Comparison of ENCODE assay signal across 27 cellular contexts in genomic region chr6:64299176-64299575, GRCh38.
"Had no signal": no experiment of that assay in that cellular context is flagged by ENCODE, and none has a peak within 500 bp of the region (broad histone marks: within the 10 kb centered on the region; RNA-seq: fewer than 3 reads in every experiment).

No MANE protein-coding gene starts in this region.

- DNase-seq: islet precursor cell; left ventricle myocardium inferior; mesendoderm; naive B cell; natural killer cell; nephron progenitor cell; occipital lobe; ovary; right cardiac atrium; stimulated activated CD4-positive, alpha-beta T cell treated with anti-CD3 and anti-CD28 coated beads, Interleukin-1b, Interleukin-23, amount 100 ng/mL, for 48 hours; stimulated activated CD4-positive, alpha-beta T cell treated with anti-CD3 and anti-CD28 coated beads, Interleukin-2, amount 100 ng/mL, for 48 hours; stimulated activated CD4-positive, alpha-beta T cell treated with anti-CD3 and anti-CD28 coated beads, Interleukin-4, amount 100 ng/mL, for 4 hours; stimulated activated CD8-positive, alpha-beta memory T cell treated with anti-CD3 and anti-CD28 coated beads, Interleukin-4, amount 100 ng/mL, for 48 hours; stimulated activated naive CD4-positive, alpha-beta T cell treated with Interleukin-2 at 50 U/mL for 16 hours; stimulated activated naive CD8-positive, alpha-beta T cell treated with anti-CD3 and anti-CD28 coated beads, Interleukin-15, amount 100 ng/mL, for 72 hours; substantia nigra; upper lobe of left lung had no signal

- H3K4me3 ChIP-seq: hepatocyte, left ventricle myocardium inferior, lung, neural progenitor cell, ovary, smooth muscle cell, tibial nerve, upper lobe of left lung, vagina had no signal

- H3K27me3 Mint-ChIP-seq: naive B cell; progenitor cell of endocrine pancreas; stimulated activated memory B cell treated with anti-CD40 and anti-IgM and Interleukin-4, amounts not matched to agents 10 μg/mL and 1 μg/mL and 100 μg/mL, for 72 hours; stimulated activated naive CD8-positive, alpha-beta T cell treated with anti-CD3 and anti-CD28 coated beads, Interleukin-15, amount 100 ng/mL, for 72 hours had no signal

- H3K36me3 ChIP-seq: left ventricle myocardium inferior, neural progenitor cell, neutrophil, ovary, tibial nerve, upper lobe of left lung, vagina had no signal

- H3K36me3 Mint-ChIP-seq: naive B cell; stimulated activated memory B cell treated with anti-CD40 and anti-IgM and Interleukin-4, amounts not matched to agents 10 μg/mL and 1 μg/mL and 100 μg/mL, for 72 hours had no signal

- H3K4me3 Mint-ChIP-seq: mesothelial cell of epicardium; naive B cell; natural killer cell; nephron progenitor cell; neural progenitor cell; stimulated activated memory B cell treated with anti-CD40 and anti-IgM and Interleukin-4, amounts not matched to agents 10 μg/mL and 1 μg/mL and 100 μg/mL, for 72 hours; stimulated activated naive CD8-positive, alpha-beta T cell treated with anti-CD3 and anti-CD28 coated beads, Interleukin-15, amount 100 ng/mL, for 72 hours had no signal

- H3K27me3 ChIP-seq: hepatocyte, neural progenitor cell, neutrophil, ovary, tibial nerve, upper lobe of left lung, vagina had no signal

- H2AFZ ChIP-seq: hepatocyte, neural progenitor cell had no signal

- H3K4me1 Mint-ChIP-seq: mesothelial cell of epicardium; naive B cell; natural killer cell; neural progenitor cell; stimulated activated memory B cell treated with anti-CD40 and anti-IgM and Interleukin-4, amounts not matched to agents 10 μg/mL and 1 μg/mL and 100 μg/mL, for 72 hours; stimulated activated naive CD8-positive, alpha-beta T cell treated with anti-CD3 and anti-CD28 coated beads, Interleukin-15, amount 100 ng/mL, for 72 hours had no signal

- H3K4me2 ChIP-seq: hepatocyte, neural progenitor cell, smooth muscle cell had no signal

- H3K9ac ChIP-seq: neural progenitor cell had no signal

- H3K27ac Mint-ChIP-seq: mesothelial cell of epicardium; naive B cell; natural killer cell; nephron progenitor cell; neural progenitor cell; progenitor cell of endocrine pancreas; stimulated activated memory B cell treated with anti-CD40 and anti-IgM and Interleukin-4, amounts not matched to agents 10 μg/mL and 1 μg/mL and 100 μg/mL, for 72 hours; stimulated activated naive CD8-positive, alpha-beta T cell treated with anti-CD3 and anti-CD28 coated beads, Interleukin-15, amount 100 ng/mL, for 72 hours had no signal

- H3K79me2 ChIP-seq: hepatocyte had no signal

- H3K27ac ChIP-seq: hepatocyte, left ventricle myocardium inferior, neural progenitor cell, neutrophil, ovary, tibial nerve, upper lobe of left lung, vagina had no signal

- ATAC-seq: natural killer cell; right cardiac atrium; stimulated activated memory B cell treated with anti-CD40 and anti-IgM and Interleukin-4, amounts not matched to agents 10 μg/mL and 1 μg/mL and 100 μg/mL, for 72 hours; stimulated activated naive CD8-positive, alpha-beta T cell treated with anti-CD3 and anti-CD28 coated beads, Interleukin-15, amount 100 ng/mL, for 72 hours had no signal

- H3K4me1 ChIP-seq: left ventricle myocardium inferior, neural progenitor cell, tibial nerve, upper lobe of left lung, vagina had no signal

- H3K9me3 ChIP-seq: ovary, vagina had no signal
